In genomic region chr1:165647517-165647916, GRCh38 we compare ENCODE assay signal across 25 cellular contexts. TPM values are rescaled to one million over a fixed set of nuclear protein-coding genes. Genes with fewer than 3 reads are reported as not detected.
DNase-seq lines count a peak whose midpoint lies in the region; ATAC-seq and TF ChIP-seq lines count a peak whose summit lies in the region.
"Had no signal": no experiment of that assay in that cellular context is flagged by ENCODE, and none has a peak within 500 bp of the region (broad histone marks: within the 10 kb centered on the region; RNA-seq: fewer than 3 reads in every experiment).

No MANE protein-coding gene starts in this region.

- peak; percentile 28 for DNase-seq in activated CD8-positive, alpha-beta memory T cell treated with anti-CD3 and anti-CD28 coated beads, Interleukin-2, amount 10 ng/mL, durations not matched to agents 7 days and 5 days
- DNase-seq in activated CD8-positive, alpha-beta memory T cell treated with anti-CD3 and anti-CD28 coated beads for 24 hours, result no peak
- DNase-seq in HuH-7 (ENCODE audit: low spot score) (peak; percentile 17), erythroblast (lab: John Stamatoyannopoulos, UW) (peak; percentile 6 to 33), immature natural killer cell (no peak), NCI-H446 treated with DMSO at 0.1 percent for 48 hours (lab: John Stamatoyannopoulos, UW) (no peak), GM19238 (ENCODE audit: insufficient read length, low spot score) (no peak)
- DNase-seq: 8988T; CD4-positive, alpha-beta T cell; GOT3; Karpas-422; NCI-H1092 treated with DMSO at 0.1 percent for 48 hours; NCI-H1436; NCI-H187; NCI-H2081 treated with DMSO at 0.1 percent for 48 hours; NCI-H2171; NCI-H345; NCI-H524; NCI-H82; NK-92 treated with Interleukin-12 subunit alpha and Interleukin-12 subunit beta, amount 100 ng/mL, for 24 hours; PC-3; Right ventricle myocardium superior had no signal

- no peak for ATAC-seq in activated CD8-positive, alpha-beta memory T cell treated with anti-CD3 and anti-CD28 coated beads, Interleukin-2, amount 10 ng/mL, durations not matched to agents 7 days and 5 days
- ATAC-seq: PC-3 had no signal

- H3K27ac Mint-ChIP-seq in activated CD8-positive, alpha-beta memory T cell treated with anti-CD3 and anti-CD28 coated beads, Interleukin-2, amount 10 ng/mL, durations not matched to agents 7 days and 5 days, result no peak overlapping the region
- no peak overlapping the region for H3K27ac Mint-ChIP-seq in immature natural killer cell
- H3K27ac Mint-ChIP-seq: CD4-positive, alpha-beta T cell had no signal

- H3K4me1 Mint-ChIP-seq in activated CD8-positive, alpha-beta memory T cell treated with anti-CD3 and anti-CD28 coated beads, Interleukin-2, amount 10 ng/mL, durations not matched to agents 7 days and 5 days, result peaks cover 22% of the 10 kb centered on the region
- peaks cover 15 to 21% of the 10 kb centered on the region in 2 donors for H3K4me1 Mint-ChIP-seq in immature natural killer cell

- peak overlapping the region in 1 of 2 donors; percentile 55 for H3K9ac ChIP-seq in mucosa of rectum (ENCODE audit: low read depth in 1 of 2, low read length in 2 of 2)

- H3K9me3 ChIP-seq in mucosa of rectum (ENCODE audit: control insufficient read depth in 2 of 2, low read length in 2 of 2), result no peaks in the 10 kb centered on the region
- H3K9me3 ChIP-seq: HAP-1, SJSA1 had no signal

- H3K4me3 Mint-ChIP-seq in activated CD8-positive, alpha-beta memory T cell treated with anti-CD3 and anti-CD28 coated beads, Interleukin-2, amount 10 ng/mL, durations not matched to agents 7 days and 5 days, result no peak overlapping the region
- H3K4me3 Mint-ChIP-seq in immature natural killer cell, result no peak overlapping the region
- H3K4me3 Mint-ChIP-seq: CD4-positive, alpha-beta T cell had no signal

- H3K36me3 ChIP-seq in mucosa of rectum (ENCODE audit: control insufficient read depth in 2 of 2, insufficient read depth in 2 of 2, low read length in 2 of 2), result peaks cover 18 to 24% of the 10 kb centered on the region in 2 donors
- H3K36me3 ChIP-seq: HAP-1 had no signal

- peaks cover 8% of the 10 kb centered on the region for H3K36me3 Mint-ChIP-seq in activated CD8-positive, alpha-beta memory T cell treated with anti-CD3 and anti-CD28 coated beads, Interleukin-2, amount 10 ng/mL, durations not matched to agents 7 days and 5 days
- peaks cover 0 to 10% (median 9%) of the 10 kb centered on the region in 3 donors for H3K36me3 Mint-ChIP-seq in immature natural killer cell

- no peak for TF ChIP-seq POLR2A in erythroblast (IDR thresholded peaks at IDR 0.05; ENCODE audit: low read length)

- CTCF ChIA-PET in activated CD8-positive, alpha-beta memory T cell treated with anti-CD3 and anti-CD28 coated beads, Interleukin-2, amount 10 ng/mL, durations not matched to agents 7 days and 5 days (lab: Charles Lee), result no interaction called here

- H3K27me3 ChIP-seq in mucosa of rectum (ENCODE audit: control insufficient read depth in 2 of 2, insufficient read depth in 2 of 2, low read length in 2 of 2), result no peaks in the 10 kb centered on the region
- H3K27me3 ChIP-seq: SJSA1 had no signal

- H3K27ac ChIP-seq in mucosa of rectum (ENCODE audit: low read depth in 2 of 2, low read length in 2 of 2), result peak overlapping the region; percentile 79 to 87
- H3K27ac ChIP-seq: SJSA1 had no signal

- no peak overlapping the region for H3K4me3 ChIP-seq in mucosa of rectum (ENCODE audit: low read length in 2 of 2)
- H3K4me3 ChIP-seq: HAP-1, SJSA1 had no signal

- H3K9me3 Mint-ChIP-seq in activated CD8-positive, alpha-beta memory T cell treated with anti-CD3 and anti-CD28 coated beads, Interleukin-2, amount 10 ng/mL, durations not matched to agents 7 days and 5 days (ENCODE audit: low read depth), result no peaks in the 10 kb centered on the region
- H3K9me3 Mint-ChIP-seq in immature natural killer cell, result no peaks in the 10 kb centered on the region
- H3K9me3 Mint-ChIP-seq: CD4-positive, alpha-beta T cell had no signal

- H3K27me3 Mint-ChIP-seq in activated CD8-positive, alpha-beta memory T cell treated with anti-CD3 and anti-CD28 coated beads, Interleukin-2, amount 10 ng/mL, durations not matched to agents 7 days and 5 days, result no peaks in the 10 kb centered on the region
- H3K27me3 Mint-ChIP-seq in immature natural killer cell (ENCODE audit: low read depth in 3 of 3), result no peaks in the 10 kb centered on the region
- H3K27me3 Mint-ChIP-seq: CD4-positive, alpha-beta T cell had no signal

- H3K4me1 ChIP-seq in mucosa of rectum (ENCODE audit: control insufficient read depth in 2 of 2, insufficient read depth in 2 of 2, low read length in 2 of 2), result peaks cover 25 to 30% of the 10 kb centered on the region in 2 donors
- H3K4me1 ChIP-seq: HAP-1, SJSA1 had no signal

RNA-seq across cellular contexts. Expression of gene MGST3, which starts 16.5 kb away (rescaled TPM):
- total RNA-seq in activated CD8-positive, alpha-beta memory T cell treated with anti-CD3 and anti-CD28 coated beads, Interleukin-2, amount 10 ng/mL, durations not matched to agents 7 days and 5 days, result 10 to 100 TPM; 53.7 to 58.4 TPM
- 100 to 1,000 TPM in 2 of 3 donors, 10 to 100 TPM in 1; 81.6 to 149 (median 104) TPM for polyA plus RNA-seq in immature natural killer cell

RNA-seq across cellular contexts. Expression of gene ALDH9A1, which starts 50.8 kb away (rescaled TPM):
- total RNA-seq in activated CD8-positive, alpha-beta memory T cell treated with anti-CD3 and anti-CD28 coated beads, Interleukin-2, amount 10 ng/mL, durations not matched to agents 7 days and 5 days, result 10 to 100 TPM; 43.9 to 45.2 TPM
- 10 to 100 TPM; 60.7 to 98.3 (median 90.8) TPM for polyA plus RNA-seq in immature natural killer cell

Comparison
In these comparisons a context has a peak if more than half of its experiments do, and no peak if none do; other contexts are left out.
1. DNase-seq: peak in activated CD8-positive, alpha-beta memory T cell treated with anti-CD3 and anti-CD28 coated beads, Interleukin-2, amount 10 ng/mL, durations not matched to agents 7 days and 5 days (single experiment), HuH-7 (single experiment) and erythroblast (2 of 2); none in activated CD8-positive, alpha-beta memory T cell treated with anti-CD3 and anti-CD28 coated beads for 24 hours (single experiment), immature natural killer cell (0 of 3), NCI-H446 treated with DMSO at 0.1 percent for 48 hours (single experiment) and GM19238 (single experiment).